ENCODE assay signal across 16 cellular contexts in genomic region chr4:183541081-183542045, GRCh38. TPM values are rescaled to one million over a fixed set of nuclear protein-coding genes. Genes with fewer than 3 reads are reported as not detected.
DNase-seq lines count a peak whose midpoint lies in the region; TF ChIP-seq lines count a peak whose summit lies in the region.
"Had no signal": no experiment of that assay in that cellular context is flagged by ENCODE, and none has a peak within 500 bp of the region (broad histone marks: within the 10 kb centered on the region; RNA-seq: fewer than 3 reads in every experiment).

No MANE protein-coding gene starts in this region.

- TF ChIP-seq CTCF in AG09319 (IDR thresholded peaks at IDR 0.05; ENCODE audit: low read depth, low read length) (no peak), endodermal cell (conservative IDR thresholded peaks at IDR 0.05) (peak; percentile 26), chondrocyte (IDR thresholded peaks at IDR 0.05) (no peak), osteocyte (IDR thresholded peaks at IDR 0.05) (no peak)

- H3K4me3 Mint-ChIP-seq in endodermal cell (no peak overlapping the region), chondrocyte (ENCODE audit: unreplicated experiment) (no peak overlapping the region), osteocyte (ENCODE audit: unreplicated experiment) (no peak overlapping the region)

- H2AK5ac ChIP-seq in mesenchymal stem cell (ENCODE audit: low read length, severe bottlenecking) = no peak overlapping the region

- peak overlapping the region; percentile 46 for H3K27ac Mint-ChIP-seq in endodermal cell
- no peak overlapping the region for H3K27ac Mint-ChIP-seq in chondrocyte (ENCODE audit: unreplicated experiment)
- no peak overlapping the region for H3K27ac Mint-ChIP-seq in osteocyte (ENCODE audit: unreplicated experiment)

- no peak overlapping the region for H2BK120ac ChIP-seq in mesenchymal stem cell (ENCODE audit: low read depth, low read length)

- no peaks in the 10 kb centered on the region for H3K36me3 Mint-ChIP-seq in endodermal cell (ENCODE audit: low read depth)
- H3K36me3 Mint-ChIP-seq in chondrocyte (ENCODE audit: low read depth) = no peaks in the 10 kb centered on the region
- H3K36me3 Mint-ChIP-seq in osteocyte (ENCODE audit: unreplicated experiment) = no peaks in the 10 kb centered on the region

- H4K8ac ChIP-seq in mesenchymal stem cell (ENCODE audit: low read length) = no peak overlapping the region

- H3K4ac ChIP-seq in mesenchymal stem cell (ENCODE audit: low read depth in 1 of 2, low read length in 2 of 2) = no peak overlapping the region

- no peak overlapping the region for H3K4me2 ChIP-seq in mesenchymal stem cell (ENCODE audit: low read length, poor library complexity, severe bottlenecking)
- H3K4me2 ChIP-seq: BLaER1 had no signal

- no peak overlapping the region for H2BK5ac ChIP-seq in mesenchymal stem cell (ENCODE audit: low read depth, low read length, poor library complexity, severe bottlenecking)

- peak overlapping the region in 1 of 2 experiments; percentile 58 for H2BK12ac ChIP-seq in mesenchymal stem cell (ENCODE audit: low read length in 2 of 2)

- H3K9me3 ChIP-seq in HUES48 (ENCODE audit: control insufficient read depth, insufficient read depth, low read length) = peaks cover 8% of the 10 kb centered on the region
- no peaks in the 10 kb centered on the region for H3K9me3 ChIP-seq in endodermal cell (ENCODE audit: control insufficient read depth, low read length)
- H3K9me3 ChIP-seq in mesenchymal stem cell (ENCODE audit: control insufficient read depth, low read length) = peaks cover 12% of the 10 kb centered on the region
- H3K9me3 ChIP-seq: BLaER1 had no signal

- H3K9ac ChIP-seq in HUES48 (ENCODE audit: low read depth, low read length) = no peak overlapping the region
- peak overlapping the region; percentile 5 for H3K9ac ChIP-seq in endodermal cell (ENCODE audit: extremely low read depth, low read length, poor library complexity, severe bottlenecking)
- H3K9ac ChIP-seq in mesenchymal stem cell (ENCODE audit: low read length) = peak overlapping the region; percentile 42
- H3K9ac ChIP-seq: BLaER1 had no signal

- H3K4me1 ChIP-seq in HUES48 (ENCODE audit: control insufficient read depth, insufficient read depth, low read length) (peaks cover 27% of the 10 kb centered on the region), endodermal cell (ENCODE audit: control insufficient read depth, insufficient read depth, low read length) (peaks cover 3% of the 10 kb centered on the region), mesenchymal stem cell (ENCODE audit: control insufficient read depth, insufficient read depth, low read depth, low read length) (peaks cover 4% of the 10 kb centered on the region)
- H3K4me1 ChIP-seq: BLaER1 had no signal

- H3K4me1 Mint-ChIP-seq in endodermal cell (peaks cover 13% of the 10 kb centered on the region), chondrocyte (ENCODE audit: low read depth) (peaks cover 4% of the 10 kb centered on the region), osteocyte (ENCODE audit: unreplicated experiment) (peaks cover 4% of the 10 kb centered on the region)

- no peak overlapping the region for H2BK15ac ChIP-seq in mesenchymal stem cell (ENCODE audit: low read depth, poor library complexity, severe bottlenecking)

- 72% methylated on average over 11 to 14 of the region's 14 CpGs for WGBS in endodermal cell (ENCODE audit: insufficient coverage in 1 of 2, insufficient read length in 1 of 2), 2 experiments
- WGBS in mesenchymal stem cell = 29% methylated on average over 13 of the region's 14 CpGs

- H3K27me3 ChIP-seq in HUES48 (ENCODE audit: control insufficient read depth, insufficient read depth, low read length) (no peaks in the 10 kb centered on the region), endodermal cell (ENCODE audit: control insufficient read depth, insufficient read depth, low read length, poor library complexity, severe bottlenecking) (no peaks in the 10 kb centered on the region), mesenchymal stem cell (ENCODE audit: control insufficient read depth in 1 of 2, insufficient read depth in 1 of 2, low read length in 2 of 2) (peaks cover 9 to 21% of the 10 kb centered on the region in 2 experiments)
- H3K27me3 ChIP-seq: BLaER1 had no signal

- H2AFZ ChIP-seq in mesenchymal stem cell (ENCODE audit: low read depth, low read length) = no peak overlapping the region

- H3K23ac ChIP-seq in mesenchymal stem cell (ENCODE audit: low read length in 2 of 2) = no peak overlapping the region

- H3K27ac ChIP-seq in HUES48 (ENCODE audit: low read depth, low read length) = peak overlapping the region; percentile 51
- no peak overlapping the region for H3K27ac ChIP-seq in endodermal cell (ENCODE audit: low read depth, low read length)
- no peak overlapping the region for H3K27ac ChIP-seq in mesenchymal stem cell (ENCODE audit: low read length, poor library complexity, severe bottlenecking)
- H3K27ac ChIP-seq: BLaER1 had no signal

- H3K18ac ChIP-seq in mesenchymal stem cell (ENCODE audit: low read depth in 1 of 2, low read length in 2 of 2) = no peak overlapping the region

- peak overlapping the region in 1 of 2 experiments; percentile 59 for H3K14ac ChIP-seq in mesenchymal stem cell (ENCODE audit: low read length in 2 of 2)

- H3K4me3 ChIP-seq in HUES48 (ENCODE audit: low read depth, low read length) (no peak overlapping the region), endodermal cell (ENCODE audit: low read length) (no peak overlapping the region), mesenchymal stem cell (ENCODE audit: insufficient read depth in 1 of 2, low read depth in 1 of 2, low read length in 2 of 2) (peak overlapping the region in 1 of 2 experiments; percentile 65)
- H3K4me3 ChIP-seq: BLaER1 had no signal

- H3K27me3 Mint-ChIP-seq in endodermal cell (ENCODE audit: insufficient read depth) (no peaks in the 10 kb centered on the region), chondrocyte (ENCODE audit: low read depth) (no peaks in the 10 kb centered on the region), osteocyte (ENCODE audit: unreplicated experiment) (peaks cover 13% of the 10 kb centered on the region)

- no peak overlapping the region for H4K91ac ChIP-seq in mesenchymal stem cell (ENCODE audit: low read length)

- H3K9me3 Mint-ChIP-seq in endodermal cell (peaks cover 12% of the 10 kb centered on the region), chondrocyte (ENCODE audit: low read depth) (peaks cover 10% of the 10 kb centered on the region), osteocyte (ENCODE audit: unreplicated experiment) (peaks cover 12% of the 10 kb centered on the region)

- DNase-seq in AG09319 (ENCODE audit: extremely low read depth, low read depth) (peak; percentile 23), endodermal cell (peak; percentile 84), mesenchymal stem cell (peak; percentile 61), NOMO-1 treated with dmso at 0.1 percent for 144 hours (lab: John Stamatoyannopoulos, UW; ENCODE audit: unreplicated experiment) (no peak), chondrocyte (ENCODE audit: low spot score) (no peak), osteocyte (ENCODE audit: extremely low spot score, unreplicated experiment) (no peak), UCSD-AML1 (lab: John Stamatoyannopoulos, UW; ENCODE audit: unreplicated experiment) (no peak)
- DNase-seq: anterior cingulate cortex; erythroblast; GDM1; left ventricle myocardium superior; NCI-H510A; stimulated activated CD4-positive, alpha-beta T cell treated with anti-CD3 and anti-CD28 coated beads, Interleukin-2, amount 100 ng/mL, for 24 hours; stimulated activated naive CD4-positive, alpha-beta T cell had no signal

- H3K36me3 ChIP-seq in HUES48 (ENCODE audit: control insufficient read depth, insufficient read depth, low read length) (no peaks in the 10 kb centered on the region), endodermal cell (ENCODE audit: control insufficient read depth, insufficient read depth, low read length) (no peaks in the 10 kb centered on the region), mesenchymal stem cell (ENCODE audit: control insufficient read depth in 1 of 2, insufficient read depth in 2 of 2, low read depth in 1 of 2, low read length in 2 of 2) (no peaks in the 10 kb centered on the region)
- H3K36me3 ChIP-seq: BLaER1 had no signal

- no peaks in the 10 kb centered on the region for H3K79me1 ChIP-seq in mesenchymal stem cell (replicated peaks; ENCODE audit: low read length, poor library complexity, severe bottlenecking)

RNA-seq across cellular contexts. Expression of gene ING2, which starts 36.5 kb away (rescaled TPM):
- total RNA-seq in endodermal cell = 10 to 100 TPM; 16.9 to 19.8 TPM
- 19.3 TPM for polyA plus RNA-seq in endodermal cell (2013, experiment 1 of 2)
- polyA plus RNA-seq in endodermal cell (2013, experiment 2 of 2) = 19.1 TPM
- 20.8 TPM for polyA plus RNA-seq in mesenchymal stem cell (2013, experiment 1 of 2)
- polyA plus RNA-seq in mesenchymal stem cell (2013, experiment 2 of 2) = 20.9 TPM
- 10.3 to 14.2 TPM (median 11.0 TPM) in 3 replicates for total RNA-seq in chondrocyte
- total RNA-seq in osteocyte = 7.0 and 10.2 TPM in 2 replicates

Comparison
In these comparisons a context has a peak if more than half of its experiments do, and no peak if none do; other contexts are left out.
1. DNase-seq: peak in AG09319 (single experiment), endodermal cell (single experiment) and mesenchymal stem cell (single experiment); none in NOMO-1 treated with dmso at 0.1 percent for 144 hours (single experiment), chondrocyte (single experiment), osteocyte (single experiment) and UCSD-AML1 (single experiment).